In the genomic region with DNA sequence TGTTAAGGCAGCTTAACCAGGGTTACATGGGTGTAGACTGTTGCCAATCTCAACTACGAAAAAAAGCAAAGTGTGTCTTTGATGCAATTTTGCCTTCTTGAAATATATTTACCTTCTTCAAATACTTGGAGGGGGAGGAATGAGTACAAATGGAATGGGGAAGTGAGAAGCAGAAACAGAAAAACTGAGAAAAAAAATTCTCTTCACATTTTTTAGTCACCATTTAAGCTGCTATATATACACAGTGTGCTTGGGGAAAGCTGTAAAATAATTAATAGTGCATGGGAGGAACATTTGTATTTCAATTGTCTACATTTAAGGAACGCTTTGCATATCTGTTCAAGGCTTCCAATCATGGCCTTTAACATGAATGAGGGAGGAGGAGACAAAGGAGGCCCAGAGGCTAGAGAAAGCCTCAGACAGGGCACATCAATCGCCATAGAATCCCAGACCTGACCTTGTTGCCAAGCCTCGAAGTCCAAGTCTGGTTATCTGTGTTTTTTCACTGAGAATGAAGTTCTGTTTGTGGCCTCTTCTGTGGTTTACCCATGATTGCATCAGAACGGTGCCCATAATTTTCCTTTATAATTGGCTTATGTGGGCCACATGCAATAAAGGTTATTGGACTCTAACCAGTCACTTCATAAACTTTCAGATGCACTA, we compare ENCODE assay signal across 8 cellular contexts.
A peak's percentile ranks its signal among the peaks of the same experiment; 100 is the strongest.
DNase-seq lines count a peak whose midpoint lies in the region; ATAC-seq and TF ChIP-seq lines count a peak whose summit lies in the region.

No MANE protein-coding gene starts in this region.

- peaks cover 13% of the 10 kb centered on the region for H3K4me1 Mint-ChIP-seq in activated T-cell treated with anti-CD3 and anti-CD28 coated beads, Interleukin-2, amount 50 U/mL, for 72 hours (ENCODE audit: low read depth)

- H3K27ac ChIP-seq in VCaP (peak overlapping the region; percentile 7; the same call in 1 of the 2 replicates), mesodermal cell (ENCODE audit: low read depth, low read length, severe bottlenecking) (peak overlapping the region; percentile 54)

- H3K4me3 Mint-ChIP-seq in activated T-cell treated with anti-CD3 and anti-CD28 coated beads, Interleukin-2, amount 50 U/mL, for 72 hours, result peak overlapping the region in 1 of 2 donors; percentile 57

- peak; percentile 2 to 14 for DNase-seq in activated T-cell treated with anti-CD3 and anti-CD28 coated beads, Interleukin-2, amount 50 U/mL, for 72 hours
- DNase-seq in activated T-cell treated with anti-CD3 and anti-CD28 coated beads for 4 hours, result no peak
- no peak for DNase-seq in NCI-H1694 (lab: John Stamatoyannopoulos, UW)
- DNase-seq in mesenteric fat pad (ENCODE audit: low spot score), result no peak
- no peak for DNase-seq in SW 1271 (lab: John Stamatoyannopoulos, UW)

- H3K4me3 ChIP-seq in mesodermal cell (ENCODE audit: extremely low read depth, insufficient read depth, low read length, poor library complexity, severe bottlenecking), result no peak overlapping the region

- 80 to 97% methylated on average over 2 to 4 of the region's 5 CpGs for WGBS in mesodermal cell (ENCODE audit: insufficient coverage in 2 of 2), 2 experiments

- no peaks in the 10 kb centered on the region for H3K9me3 Mint-ChIP-seq in activated T-cell treated with anti-CD3 and anti-CD28 coated beads, Interleukin-2, amount 50 U/mL, for 72 hours

- no peaks in the 10 kb centered on the region for H3K36me3 Mint-ChIP-seq in activated T-cell treated with anti-CD3 and anti-CD28 coated beads, Interleukin-2, amount 50 U/mL, for 72 hours (ENCODE audit: insufficient read depth in 2 of 2)

- no peaks in the 10 kb centered on the region for H3K9me3 ChIP-seq in mesodermal cell (ENCODE audit: control insufficient read depth, low read length)

- H3K27ac Mint-ChIP-seq in activated T-cell treated with anti-CD3 and anti-CD28 coated beads, Interleukin-2, amount 50 U/mL, for 72 hours, result peak overlapping the region; percentile 94

- no peaks in the 10 kb centered on the region for H3K36me3 ChIP-seq in mesodermal cell (ENCODE audit: control insufficient read depth, insufficient read depth, low read length)

- no peak for TF ChIP-seq CTCF in VCaP (conservative IDR thresholded peaks at IDR 0.05)

- H3K4me1 ChIP-seq in mesodermal cell (ENCODE audit: control insufficient read depth, insufficient read depth, low read length, poor library complexity, severe bottlenecking), result no peaks in the 10 kb centered on the region

- no peaks in the 10 kb centered on the region for H3K27me3 Mint-ChIP-seq in activated T-cell treated with anti-CD3 and anti-CD28 coated beads, Interleukin-2, amount 50 U/mL, for 72 hours (ENCODE audit: low read depth)

- peak; percentile 49 to 60 for ATAC-seq in activated T-cell treated with anti-CD3 and anti-CD28 coated beads, Interleukin-2, amount 50 U/mL, for 72 hours (replicated peaks in 1 of 2)
- peak; percentile 59 for ATAC-seq in HG03432 (IDR thresholded peaks at IDR 0.05; ENCODE audit: unreplicated experiment)

Comparison
In these comparisons a context has a peak if more than half of its experiments do, and no peak if none do; other contexts are left out.
1. DNase-seq: peak in activated T-cell treated with anti-CD3 and anti-CD28 coated beads, Interleukin-2, amount 50 U/mL, for 72 hours (2 of 2); none in activated T-cell treated with anti-CD3 and anti-CD28 coated beads for 4 hours (single experiment), NCI-H1694 (single experiment), mesenteric fat pad (single experiment) and SW 1271 (0 of 2).